In genomic region chr6:8102122-8102958, GRCh38 we compare ENCODE assay signal across 8 cellular contexts. TPM values are rescaled to one million over a fixed set of nuclear protein-coding genes. Genes with fewer than 3 reads are reported as not detected.
DNase-seq lines count a peak whose midpoint lies in the region; ATAC-seq and TF ChIP-seq lines count a peak whose summit lies in the region.

Gene EEF1E1, minus strand, starts transcription at chr6:8102548. Its CDS starts 27 bp downstream, at chr6:8102521.

- H3K9me3 ChIP-seq in adrenal gland (replicated peaks in 1 of 3): no peaks in the 10 kb centered on the region
- H3K9me3 ChIP-seq in upper lobe of left lung: no peaks in the 10 kb centered on the region

- intact Hi-C loops in adrenal gland (cut with DNase I): no loop called here
- intact Hi-C loops in left cardiac atrium (cut with DNase I): no loop called here
- intact Hi-C loops in posterior vena cava (cut with DNase I): no loop called here

- H3K4me1 ChIP-seq in adrenal gland (replicated peaks in 1 of 2) (peaks cover 13 to 21% of the 10 kb centered on the region in 2 donors), upper lobe of left lung (peaks cover 0 to 18% (median 10%) of the 10 kb centered on the region in 4 donors)

- TF ChIP-seq CTCF in adrenal gland (IDR thresholded peaks at IDR 0.05): no peak
- TF ChIP-seq CTCF in upper lobe of left lung (IDR thresholded peaks at IDR 0.05): peak in 1 of 6 experiments; percentile 15

- no peaks in the 10 kb centered on the region for H3K36me3 ChIP-seq in adrenal gland (replicated peaks in 1 of 2)
- H3K36me3 ChIP-seq in upper lobe of left lung: peaks cover 0 to under 1% (median 0%) of the 10 kb centered on the region in 4 donors

- peak; percentile 99 for ATAC-seq in HG02884 (IDR thresholded peaks at IDR 0.05; ENCODE audit: unreplicated experiment)
- ATAC-seq in left cardiac atrium: peak; percentile 100
- ATAC-seq in upper lobe of left lung (ENCODE audit: low FRiP score in 2 of 2): peak; percentile 99

- no peak for TF ChIP-seq EP300 in upper lobe of left lung (IDR thresholded peaks at IDR 0.05)

- peak within 1 kb of the TSS in 3 of 5 donors; percentile 35 to 71 (median 43) for H3K27ac ChIP-seq in adrenal gland
- peak within 1 kb of the TSS; percentile 61 to 82 (median 70) for H3K27ac ChIP-seq in upper lobe of left lung

- peak; percentile 72 for TF ChIP-seq POLR2A in GM15510 (IDR thresholded peaks at IDR 0.05; ENCODE audit: borderline replicate concordance, extremely low read depth, insufficient read length)
- TF ChIP-seq POLR2A in adrenal gland (IDR thresholded peaks at IDR 0.05): peak in 1 of 2 donors; percentile 52
- TF ChIP-seq POLR2A in upper lobe of left lung (IDR thresholded peaks at IDR 0.05): peak in 2 of 4 donors; percentile 13 to 54

- WGBS in adrenal gland, 4 donors: 1 to 2% (median 1%) methylated on average over 29 to 43 of the region's 43 CpGs
- WGBS in upper lobe of left lung, 2 donors: 1 to 2% methylated on average over 38 to 43 of the region's 43 CpGs

- DNase-seq in NCI-H146 treated with DMSO at 0.1 percent for 48 hours (lab: John Stamatoyannopoulos, UW; ENCODE audit: unreplicated experiment): peak; percentile 96
- DNase-seq in T-helper 1 cell: peak; percentile 91 to 98 (median 96)
- peak; percentile 95 to 98 (median 97) for DNase-seq in adrenal gland
- DNase-seq in left cardiac atrium: peak; percentile 95
- peak; percentile 97 for DNase-seq in posterior vena cava (ENCODE audit: low spot score)
- DNase-seq in upper lobe of left lung: peak; percentile 95 to 99

- H3K27me3 ChIP-seq in adrenal gland (no peaks in the 10 kb centered on the region), upper lobe of left lung (no peaks in the 10 kb centered on the region)

- peak within 1 kb of the TSS; percentile 21 to 87 (median 69) for H3K4me3 ChIP-seq in adrenal gland
- H3K4me3 ChIP-seq in upper lobe of left lung: peak within 1 kb of the TSS; percentile 85 to 97 (median 94)

RNA-seq across cellular contexts. Expression of gene EEF1E1, which starts in this region (rescaled TPM):
- 10 to 100 TPM; 18.1 to 40.6 (median 31.8) TPM for total RNA-seq in adrenal gland
- polyA plus RNA-seq in adrenal gland: 10 to 100 TPM; 18.3 to 72.9 (median 20.9) TPM
- total RNA-seq in left cardiac atrium: 10 to 100 TPM; 14.5 to 18.5 TPM
- 10 to 100 TPM; 16.0 to 22.3 TPM for total RNA-seq in posterior vena cava
- total RNA-seq in upper lobe of left lung: 10 to 100 TPM in 4 of 6 donors, 1 to 10 TPM in 2; 7.7 to 59.9 (median 15.3) TPM

Comparison
In these comparisons a context has a peak if more than half of its experiments do, and no peak if none do; other contexts are left out.
1. Peak in every context shown above with its lines: DNase-seq, ATAC-seq, H3K4me3 ChIP-seq and H3K27ac ChIP-seq.